In genomic region chr2:222706616-222707015, GRCh38 we compare ENCODE assay signal across 1 cellular context.
TF ChIP-seq lines count a peak whose summit lies in the region.

No MANE protein-coding gene starts in this region.

TF ChIP-seq in IMR-90, 13 proteins besides CTCF, POLR2A, EP300 and RAD21 (continued from another document):
- TF ChIP-seq RCOR1 (IDR thresholded peaks at IDR 0.05; ENCODE audit: insufficient replicate concordance, low read length) (no peak), NFE2L2 (IDR thresholded peaks at IDR 0.05; ENCODE audit: low read depth, low read length) (no peak), SMC3 (IDR thresholded peaks at IDR 0.05; ENCODE audit: low read depth, low read length) (no peak), CHD1 (IDR thresholded peaks at IDR 0.05; ENCODE audit: low read depth, low read length) (no peak)
